In the genomic region with DNA sequence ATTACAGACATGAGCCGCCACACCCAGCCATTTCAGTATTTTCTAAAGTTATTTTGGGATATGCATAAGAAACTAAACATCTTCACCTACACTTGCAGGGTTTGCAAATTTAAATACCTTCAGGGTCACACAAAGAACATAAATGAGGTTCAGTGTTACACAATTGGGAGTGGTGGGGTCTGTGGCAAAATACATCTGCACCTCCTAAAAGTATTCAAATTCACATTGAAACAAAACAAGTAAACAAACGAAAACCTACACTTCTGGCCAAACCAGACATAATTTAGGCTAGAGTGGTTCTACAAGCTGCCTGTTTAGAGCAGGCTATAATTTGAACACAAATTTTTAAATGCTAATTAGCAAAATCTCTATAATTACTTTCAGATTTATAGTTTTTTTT, we compare ENCODE assay signal across 11 cellular contexts. TPM values are rescaled to one million over a fixed set of nuclear protein-coding genes. Genes with fewer than 3 reads are reported as not detected.
"Had no signal": no experiment of that assay in that cellular context is flagged by ENCODE, and none has a peak within 500 bp of the region (broad histone marks: within the 10 kb centered on the region; RNA-seq: fewer than 3 reads in every experiment).

No MANE protein-coding gene starts in this region.

- H3K4me3 ChIP-seq: GM23248, GM23338, HAP-1 had no signal

- ATAC-seq: GM23338, HCT116 had no signal

- H3K9me3 ChIP-seq: HAP-1 had no signal

- FAIRE-seq: H1 had no signal

- H2AFZ ChIP-seq: GM23248, GM23338 had no signal

- H3K4me1 ChIP-seq: HAP-1 had no signal

- H3K4me2 ChIP-seq: GM23338 had no signal

- DNase-seq: GM23248, GOT3, H7, H9, HCEC 1CT, HFFc6 had no signal

- H3K9ac ChIP-seq: GM23248 had no signal

- H3K27ac ChIP-seq: GM23248 had no signal

RNA-seq across cellular contexts. Expression of a gene that starts 37.8 kb away (rescaled TPM):
- total RNA-seq: GM23248, H4, HFFc6 had no signal
- polyA plus RNA-seq: GM23248 had no signal
